Comparison of ENCODE assay signal across 13 cellular contexts in the genomic region with DNA sequence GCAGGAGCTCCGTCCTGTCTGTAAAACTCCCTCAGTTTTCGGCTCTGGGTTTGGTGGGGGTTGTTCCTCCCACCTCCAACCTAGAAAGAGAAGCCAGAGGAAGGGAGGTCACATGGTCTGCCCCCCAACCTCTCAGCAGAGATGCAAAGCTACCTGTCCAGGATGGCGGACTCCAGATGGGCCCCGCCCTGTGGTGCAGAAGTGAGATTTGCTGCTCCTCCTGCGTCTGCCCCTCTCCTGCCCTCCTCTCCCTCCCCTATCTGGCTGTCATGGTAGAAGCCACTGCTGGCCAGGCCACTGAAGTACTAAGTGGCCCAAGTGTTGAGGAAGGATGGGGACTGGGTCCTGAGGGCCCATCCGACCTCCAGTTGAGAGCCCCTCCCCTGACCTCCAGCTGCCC. TPM values are rescaled to one million over a fixed set of nuclear protein-coding genes. Genes with fewer than 3 reads are reported as not detected.
DNase-seq lines count a peak whose midpoint lies in the region; ATAC-seq, FAIRE-seq and TF ChIP-seq lines count a peak whose summit lies in the region.
"Had no signal": no experiment of that assay in that cellular context is flagged by ENCODE, and none has a peak within 500 bp of the region (broad histone marks: within the 10 kb centered on the region; RNA-seq: fewer than 3 reads in every experiment).

No MANE protein-coding gene starts in this region.

- no peaks in the 10 kb centered on the region for H4K20me1 ChIP-seq in GM23248 (ENCODE audit: insufficient read depth)

- H3K27me3 ChIP-seq in GM23248 (replicated peaks; ENCODE audit: insufficient read depth) (no peaks in the 10 kb centered on the region), brain microvascular endothelial cell (replicated peaks) (no peaks in the 10 kb centered on the region), right lobe of liver (no peaks in the 10 kb centered on the region), small intestine (ENCODE audit: control insufficient read depth in 2 of 2, insufficient read depth in 2 of 2, low read length in 2 of 2) (no peaks in the 10 kb centered on the region)

- peak overlapping the region; percentile 71 for H3K9ac ChIP-seq in GM23248
- H3K9ac ChIP-seq: KMS-11 had no signal

- H3K4me3 ChIP-seq in GM23248 (peak overlapping the region; percentile 65), brain microvascular endothelial cell (ENCODE audit: low read depth, low read length) (peak overlapping the region; percentile 48), right lobe of liver (peak overlapping the region in 2 of 3 donors; percentile 31 to 59), small intestine (ENCODE audit: low read depth in 1 of 2, low read length in 2 of 2) (peak overlapping the region in 1 of 2 donors; percentile 35)

- H3F3A ChIP-seq in GM23248 (ENCODE audit: insufficient read depth): peaks cover 13% of the 10 kb centered on the region; the same call in 1 of the 2 replicates

- peaks cover 3% of the 10 kb centered on the region for H3K4me1 Mint-ChIP-seq in activated CD8-positive, alpha-beta memory T cell treated with anti-CD3 and anti-CD28 coated beads, Interleukin-2, amount 10 ng/mL, durations not matched to agents 7 days and 5 days

- no peak for TF ChIP-seq CTCF in brain microvascular endothelial cell (IDR thresholded peaks at IDR 0.05; ENCODE audit: low read depth, low read length, missing control alignments)
- TF ChIP-seq CTCF in right lobe of liver (IDR thresholded peaks at IDR 0.05): no peak

- 66 to 71% methylated on average over 6 of the region's 6 CpGs for WGBS in GM23248 (ENCODE audit: low coverage in 1 of 2, low lambda C conversion rate in 2 of 2, missing lambda C conversion rate in 2 of 2), 2 experiments
- 82% methylated on average over 2 of the region's 6 CpGs for WGBS in right lobe of liver (ENCODE audit: insufficient coverage, low coverage, low lambda C conversion rate, missing lambda C conversion rate)
- WGBS in small intestine, 3 donors: 55 to 64% (median 60%) methylated on average over 6 of the region's 6 CpGs

- H3K79me2 ChIP-seq in GM23248 (ENCODE audit: insufficient read depth): no peaks in the 10 kb centered on the region

- no peaks in the 10 kb centered on the region for H3K36me3 ChIP-seq in GM23248 (ENCODE audit: low read depth)
- H3K36me3 ChIP-seq in brain microvascular endothelial cell (replicated peaks): no peaks in the 10 kb centered on the region
- no peaks in the 10 kb centered on the region for H3K36me3 ChIP-seq in right lobe of liver
- no peaks in the 10 kb centered on the region for H3K36me3 ChIP-seq in small intestine (ENCODE audit: control insufficient read depth in 2 of 2, insufficient read depth in 2 of 2, low read length in 2 of 2)

- H3K4me3 Mint-ChIP-seq in activated CD8-positive, alpha-beta memory T cell treated with anti-CD3 and anti-CD28 coated beads, Interleukin-2, amount 10 ng/mL, durations not matched to agents 7 days and 5 days: no peak overlapping the region
- H3K4me3 Mint-ChIP-seq: T-helper 17 cell had no signal

- H3K4me2 ChIP-seq in GM23248 (ENCODE audit: unreplicated experiment): peak overlapping the region; percentile 63
- H3K4me2 ChIP-seq: KMS-11 had no signal

- no peaks in the 10 kb centered on the region for H3K9me2 ChIP-seq in GM23248 (ENCODE audit: insufficient read depth)

- H2AFZ ChIP-seq in GM23248: no peak overlapping the region; the same call in 1 of the 2 replicates

- H3K27ac ChIP-seq in GM23248 (no peak overlapping the region), brain microvascular endothelial cell (no peak overlapping the region), right lobe of liver (peak overlapping the region in 2 of 3 donors; percentile 1 to 68), small intestine (ENCODE audit: low read depth in 1 of 2, low read length in 1 of 2) (peak overlapping the region; percentile 82 to 85)
- H3K27ac ChIP-seq: KMS-11 had no signal

- intact Hi-C loops in right lobe of liver (cut with DNase I): loop anchor here (5.0 to 10.0 kb wide), 2 partner anchors 40 to 142 kb away; no protein-coding TSS in a partner anchor

- TF ChIP-seq POLR2A in right lobe of liver (IDR thresholded peaks at IDR 0.05): no peak
- TF ChIP-seq POLR2A in H54 (IDR thresholded peaks at IDR 0.05; ENCODE audit: low read depth, low read length): no peak

- DNase-seq in GM23248: no peak
- DNase-seq in brain microvascular endothelial cell: no peak
- DNase-seq in right lobe of liver: no peak
- no peak for DNase-seq in small intestine
- DNase-seq in H54 (ENCODE audit: insufficient read length, low spot score): no peak
- no peak for DNase-seq in NCI-H2196 (lab: John Stamatoyannopoulos, UW; ENCODE audit: unreplicated experiment)
- DNase-seq in activated CD8-positive, alpha-beta memory T cell treated with anti-CD3 and anti-CD28 coated beads, Interleukin-2, amount 10 ng/mL, durations not matched to agents 7 days and 5 days: no peak
- DNase-seq: NCI-H526 treated with DMSO at 0.1 percent for 48 hours, T-helper 17 cell had no signal

- CTCF ChIA-PET in activated CD8-positive, alpha-beta memory T cell treated with anti-CD3 and anti-CD28 coated beads, Interleukin-2, amount 10 ng/mL, durations not matched to agents 7 days and 5 days (lab: Charles Lee): interaction anchor here (1.0 to 7.4 kb wide), 4 partner anchors 25 to 72 kb away, joined by 4 to 58 read pairs (median 10); a partner anchor contains a TSS

- in situ Hi-C loops in GM23248 (cut with MboI) (no loop called here), brain microvascular endothelial cell (cut with HindIII; ENCODE audit: low pct_ligation_motif_present, low sequenced_read_pairs) (no loop called here)

- no peak overlapping the region for H3K27ac Mint-ChIP-seq in activated CD8-positive, alpha-beta memory T cell treated with anti-CD3 and anti-CD28 coated beads, Interleukin-2, amount 10 ng/mL, durations not matched to agents 7 days and 5 days
- H3K27ac Mint-ChIP-seq: T-helper 17 cell had no signal

- no peaks in the 10 kb centered on the region for H3K9me3 Mint-ChIP-seq in activated CD8-positive, alpha-beta memory T cell treated with anti-CD3 and anti-CD28 coated beads, Interleukin-2, amount 10 ng/mL, durations not matched to agents 7 days and 5 days (ENCODE audit: low read depth)

- H3K36me3 Mint-ChIP-seq in activated CD8-positive, alpha-beta memory T cell treated with anti-CD3 and anti-CD28 coated beads, Interleukin-2, amount 10 ng/mL, durations not matched to agents 7 days and 5 days: no peaks in the 10 kb centered on the region

- peaks cover 43% of the 10 kb centered on the region for H3K4me1 ChIP-seq in GM23248 (ENCODE audit: insufficient read depth)
- peaks cover 0 to 19% (median 0%) of the 10 kb centered on the region in 4 donors for H3K4me1 ChIP-seq in right lobe of liver
- H3K4me1 ChIP-seq in small intestine (ENCODE audit: control insufficient read depth in 2 of 2, insufficient read depth in 1 of 2, low read depth in 1 of 2, low read length in 1 of 2): peaks cover 4% of the 10 kb centered on the region in 2 donors

- H3K9me3 ChIP-seq in GM23248 (ENCODE audit: low read depth) (no peaks in the 10 kb centered on the region), right lobe of liver (no peaks in the 10 kb centered on the region), small intestine (ENCODE audit: control insufficient read depth, low read depth) (no peaks in the 10 kb centered on the region)

- peaks cover 30% of the 10 kb centered on the region for H3K27me3 Mint-ChIP-seq in activated CD8-positive, alpha-beta memory T cell treated with anti-CD3 and anti-CD28 coated beads, Interleukin-2, amount 10 ng/mL, durations not matched to agents 7 days and 5 days
- H3K27me3 Mint-ChIP-seq: T-helper 17 cell had no signal

- peak in 1 of 4 donors; percentile 1 for ATAC-seq in right lobe of liver
- no peak for ATAC-seq in HG02852 (IDR thresholded peaks at IDR 0.05; ENCODE audit: unreplicated experiment)
- ATAC-seq in activated CD8-positive, alpha-beta memory T cell treated with anti-CD3 and anti-CD28 coated beads, Interleukin-2, amount 10 ng/mL, durations not matched to agents 7 days and 5 days: no peak
- ATAC-seq: T-helper 17 cell had no signal

- FAIRE-seq in small intestine (lab: Jason Lieb, UNC) (no peak), H54 (lab: Jason Lieb, UNC) (no peak)
- FAIRE-seq: GM12891 had no signal

RNA-seq across cellular contexts. Expression of a gene that starts 2.1 kb away (rescaled TPM):
- 8.8 and 13.3 TPM in 2 replicates for total RNA-seq in GM23248 (2014; rRNA removed; shearing (Covaris generic))
- polyA plus RNA-seq in GM23248 (2016; fragmentation: Nextera tagmentation; extraction: Ambion mirVana): 7.6 and 8.4 TPM in 2 replicates
- total RNA-seq in right lobe of liver: 1 to 10 TPM; 1.7 to 4.5 (median 2.6) TPM
- polyA plus RNA-seq in small intestine: 100 to 1,000 TPM in 2 of 3 donors, 10 to 100 TPM in 1; 39.2 to 204 (median 164) TPM
- total RNA-seq in activated CD8-positive, alpha-beta memory T cell treated with anti-CD3 and anti-CD28 coated beads, Interleukin-2, amount 10 ng/mL, durations not matched to agents 7 days and 5 days: under 1 TPM; 0.16 to 0.70 TPM

RNA-seq across cellular contexts. Expression of a gene that starts 12.1 kb away (rescaled TPM):
- not detected in 2 replicates for total RNA-seq in GM23248 (2014; rRNA removed; shearing (Covaris generic))
- polyA plus RNA-seq in GM23248 (2016; fragmentation: Nextera tagmentation; extraction: Ambion mirVana): not detected in 2 replicates
- total RNA-seq in right lobe of liver: not detected
- polyA plus RNA-seq in small intestine: under 1 TPM in 2 of 3 donors, not detected in 1; 0.21 to 0.54 TPM
- total RNA-seq in activated CD8-positive, alpha-beta memory T cell treated with anti-CD3 and anti-CD28 coated beads, Interleukin-2, amount 10 ng/mL, durations not matched to agents 7 days and 5 days: not detected
- total RNA-seq: dermis microvascular lymphatic vessel endothelial cell, T-helper 17 cell had no signal

RNA-seq across cellular contexts. Expression of a gene that starts 25.4 kb away (rescaled TPM):
- total RNA-seq in GM23248 (2014; rRNA removed; shearing (Covaris generic)): 86.6 and 90.2 TPM in 2 replicates
- 85.4 and 90.6 TPM in 2 replicates for polyA plus RNA-seq in GM23248 (2016; fragmentation: Nextera tagmentation; extraction: Ambion mirVana)
- total RNA-seq in right lobe of liver: 10 to 100 TPM; 40.8 to 71.0 (median 56.3) TPM
- polyA plus RNA-seq in small intestine: 10 to 100 TPM; 65.8 to 93.4 (median 76.2) TPM
- 100 to 1,000 TPM in 1 of 2 experiments, 10 to 100 TPM in 1; 74.8 to 103 TPM for total RNA-seq in activated CD8-positive, alpha-beta memory T cell treated with anti-CD3 and anti-CD28 coated beads, Interleukin-2, amount 10 ng/mL, durations not matched to agents 7 days and 5 days

RNA-seq across cellular contexts. Expression of a gene that starts 30.8 kb away (rescaled TPM):
- total RNA-seq in GM23248 (2014; rRNA removed; shearing (Covaris generic)): 393 and 427 TPM in 2 replicates
- polyA plus RNA-seq in GM23248 (2016; fragmentation: Nextera tagmentation; extraction: Ambion mirVana): 424 and 426 TPM in 2 replicates
- total RNA-seq in right lobe of liver: 100 to 1,000 TPM in 2 of 6 experiments, 10 to 100 TPM in 4; 73.3 to 125 (median 98.7) TPM
- 100 to 1,000 TPM in 1 of 3 donors, 10 to 100 TPM in 2; 23.9 to 117 (median 49.2) TPM for polyA plus RNA-seq in small intestine
- total RNA-seq in activated CD8-positive, alpha-beta memory T cell treated with anti-CD3 and anti-CD28 coated beads, Interleukin-2, amount 10 ng/mL, durations not matched to agents 7 days and 5 days: 100 to 1,000 TPM; 450 to 509 TPM

RNA-seq across cellular contexts. Expression of a gene that starts 32.4 kb away (rescaled TPM):
- 3.0 and 9.6 TPM in 2 replicates for total RNA-seq in GM23248 (2014; rRNA removed; shearing (Covaris generic))
- polyA plus RNA-seq in GM23248 (2016; fragmentation: Nextera tagmentation; extraction: Ambion mirVana): 5.7 and 7.6 TPM in 2 replicates
- 1 to 10 TPM; 1.8 to 7.5 (median 3.1) TPM for total RNA-seq in right lobe of liver
- polyA plus RNA-seq in small intestine: 1 to 10 TPM; 1.6 to 4.1 (median 2.7) TPM
- 10 to 100 TPM; 13.0 to 14.3 TPM for total RNA-seq in activated CD8-positive, alpha-beta memory T cell treated with anti-CD3 and anti-CD28 coated beads, Interleukin-2, amount 10 ng/mL, durations not matched to agents 7 days and 5 days

Comparison
In these comparisons a context has a peak if more than half of its experiments do, and no peak if none do; other contexts are left out.
1. H3K27ac ChIP-seq: peak in right lobe of liver (2 of 3) and small intestine (2 of 2); none in GM23248 (single experiment) and brain microvascular endothelial cell (single experiment).